ENCODE assay signal across 6 cellular contexts in genomic region chr9:35756275-35756742, GRCh38. TPM values are rescaled to one million over a fixed set of nuclear protein-coding genes. Genes with fewer than 3 reads are reported as not detected.
DNase-seq lines count a peak whose midpoint lies in the region; ATAC-seq lines count a peak whose summit lies in the region.

No MANE protein-coding gene starts in this region.

- H3K4me3 ChIP-seq in H7 (ENCODE audit: insufficient read depth, low read depth, low read length) (peak overlapping the region; percentile 62), iPS-11a (ENCODE audit: low read depth, low read length) (peak overlapping the region; percentile 79)

- peaks cover 35% of the 10 kb centered on the region for H3K4me1 Mint-ChIP-seq in activated CD8-positive, alpha-beta T cell treated with anti-CD3 and anti-CD28 coated beads, Interleukin-2, amount 10 ng/mL, durations not matched to agents 7 days and 5 days (ENCODE audit: low read depth)
- peaks cover 49% of the 10 kb centered on the region for H3K4me1 Mint-ChIP-seq in stimulated activated memory B cell treated with anti-CD40 and anti-IgM and Interleukin-4, amounts not matched to agents 10 μg/mL and 1 μg/mL and 100 μg/mL, for 72 hours

- peaks cover 30% of the 10 kb centered on the region for H3K36me3 Mint-ChIP-seq in activated CD8-positive, alpha-beta T cell treated with anti-CD3 and anti-CD28 coated beads, Interleukin-2, amount 10 ng/mL, durations not matched to agents 7 days and 5 days (ENCODE audit: low read depth)
- H3K36me3 Mint-ChIP-seq in stimulated activated memory B cell treated with anti-CD40 and anti-IgM and Interleukin-4, amounts not matched to agents 10 μg/mL and 1 μg/mL and 100 μg/mL, for 72 hours: peaks cover 38% of the 10 kb centered on the region

- H3K27me3 Mint-ChIP-seq in activated CD8-positive, alpha-beta T cell treated with anti-CD3 and anti-CD28 coated beads, Interleukin-2, amount 10 ng/mL, durations not matched to agents 7 days and 5 days (ENCODE audit: low read depth): no peaks in the 10 kb centered on the region
- no peaks in the 10 kb centered on the region for H3K27me3 Mint-ChIP-seq in stimulated activated memory B cell treated with anti-CD40 and anti-IgM and Interleukin-4, amounts not matched to agents 10 μg/mL and 1 μg/mL and 100 μg/mL, for 72 hours

- peaks cover 18% of the 10 kb centered on the region for H3K36me3 ChIP-seq in H7 (replicated peaks; ENCODE audit: control insufficient read depth, insufficient read depth, low read length)

- no peaks in the 10 kb centered on the region for H3K9me3 Mint-ChIP-seq in activated CD8-positive, alpha-beta T cell treated with anti-CD3 and anti-CD28 coated beads, Interleukin-2, amount 10 ng/mL, durations not matched to agents 7 days and 5 days (ENCODE audit: insufficient read depth)
- no peaks in the 10 kb centered on the region for H3K9me3 Mint-ChIP-seq in stimulated activated memory B cell treated with anti-CD40 and anti-IgM and Interleukin-4, amounts not matched to agents 10 μg/mL and 1 μg/mL and 100 μg/mL, for 72 hours

- H3K27me3 ChIP-seq in H7 (ENCODE audit: control insufficient read depth, insufficient read depth, low read length): no peaks in the 10 kb centered on the region

- peak overlapping the region; percentile 94 for H3K27ac Mint-ChIP-seq in activated CD8-positive, alpha-beta T cell treated with anti-CD3 and anti-CD28 coated beads, Interleukin-2, amount 10 ng/mL, durations not matched to agents 7 days and 5 days
- peak overlapping the region; percentile 96 for H3K27ac Mint-ChIP-seq in stimulated activated memory B cell treated with anti-CD40 and anti-IgM and Interleukin-4, amounts not matched to agents 10 μg/mL and 1 μg/mL and 100 μg/mL, for 72 hours

- CTCF ChIA-PET in activated CD8-positive, alpha-beta T cell treated with anti-CD3 and anti-CD28 coated beads, Interleukin-2, amount 10 ng/mL, durations not matched to agents 7 days and 5 days (lab: Charles Lee): interaction anchor here (0.7 to 4.5 kb wide), 32 partner anchors 8 to 145 kb away, joined by 3 to 61 read pairs (median 6); partner anchors contain the start of genes ARHGEF39, CCDC107, CREB3 and GBA2

- peak overlapping the region; percentile 87 for H3K4me3 Mint-ChIP-seq in activated CD8-positive, alpha-beta T cell treated with anti-CD3 and anti-CD28 coated beads, Interleukin-2, amount 10 ng/mL, durations not matched to agents 7 days and 5 days
- H3K4me3 Mint-ChIP-seq in stimulated activated memory B cell treated with anti-CD40 and anti-IgM and Interleukin-4, amounts not matched to agents 10 μg/mL and 1 μg/mL and 100 μg/mL, for 72 hours: peak overlapping the region; percentile 96

- POLR2A ChIA-PET in activated CD8-positive, alpha-beta T cell treated with anti-CD3 and anti-CD28 coated beads, Interleukin-2, amount 10 ng/mL, durations not matched to agents 7 days and 5 days (lab: Charles Lee): interaction anchor here (0.8 kb wide), 1 partner anchor 16 kb away, joined by 3 read pairs; no protein-coding TSS in a partner anchor

- ATAC-seq in activated CD8-positive, alpha-beta T cell treated with anti-CD3 and anti-CD28 coated beads, Interleukin-2, amount 10 ng/mL, durations not matched to agents 7 days and 5 days: no peak
- ATAC-seq in stimulated activated memory B cell treated with anti-CD40 and anti-IgM and Interleukin-4, amounts not matched to agents 10 μg/mL and 1 μg/mL and 100 μg/mL, for 72 hours: no peak

- DNase-seq in H7 (peak; percentile 84), epidermal melanocyte (ENCODE audit: insufficient read length, low spot score) (no peak), A172 (ENCODE audit: low spot score) (no peak)
- no peak for DNase-seq in activated CD8-positive, alpha-beta T cell treated with anti-CD3 and anti-CD28 coated beads, Interleukin-2, amount 10 ng/mL, durations not matched to agents 7 days and 5 days

RNA-seq across cellular contexts. Expression of gene MSMP, which starts 2.2 kb away (rescaled TPM):
- total RNA-seq in H7 (2014; rRNA removed; shearing (Covaris generic)): not detected in 2 replicates
- under 1 TPM; 0.61 to 0.89 TPM for total RNA-seq in activated CD8-positive, alpha-beta T cell treated with anti-CD3 and anti-CD28 coated beads, Interleukin-2, amount 10 ng/mL, durations not matched to agents 7 days and 5 days
- not detected in 2 replicates for total RNA-seq in A172 (2014; rRNA removed; shearing (Covaris generic))

RNA-seq across cellular contexts. Expression of gene RGP1, which starts 7.2 kb away (rescaled TPM):
- 14.4 and 16.4 TPM in 2 replicates for total RNA-seq in H7 (2014; rRNA removed; shearing (Covaris generic))
- 10 to 100 TPM; 22.1 to 22.9 TPM for total RNA-seq in activated CD8-positive, alpha-beta T cell treated with anti-CD3 and anti-CD28 coated beads, Interleukin-2, amount 10 ng/mL, durations not matched to agents 7 days and 5 days
- total RNA-seq in A172 (2014; rRNA removed; shearing (Covaris generic)): 10.4 and 16.1 TPM in 2 replicates

RNA-seq across cellular contexts. Expression of gene GBA2, which starts 7.3 kb away (rescaled TPM):
- total RNA-seq in H7 (2014; rRNA removed; shearing (Covaris generic)): 75.2 and 85.5 TPM in 2 replicates
- total RNA-seq in activated CD8-positive, alpha-beta T cell treated with anti-CD3 and anti-CD28 coated beads, Interleukin-2, amount 10 ng/mL, durations not matched to agents 7 days and 5 days: 10 to 100 TPM; 52.6 to 56.4 TPM
- 12.2 and 15.0 TPM in 2 replicates for total RNA-seq in A172 (2014; rRNA removed; shearing (Covaris generic))

RNA-seq across cellular contexts. Expression of gene CREB3, which starts 23.8 kb away (rescaled TPM):
- total RNA-seq in H7 (2014; rRNA removed; shearing (Covaris generic)): 26.0 and 28.6 TPM in 2 replicates
- total RNA-seq in activated CD8-positive, alpha-beta T cell treated with anti-CD3 and anti-CD28 coated beads, Interleukin-2, amount 10 ng/mL, durations not matched to agents 7 days and 5 days: 10 to 100 TPM; 21.6 to 21.7 TPM
- 76.5 and 103 TPM in 2 replicates for total RNA-seq in A172 (2014; rRNA removed; shearing (Covaris generic))

RNA-seq across cellular contexts. Expression of gene TLN1, which starts 24.3 kb away (rescaled TPM):
- total RNA-seq in H7 (2014; rRNA removed; shearing (Covaris generic)): 91.2 and 106 TPM in 2 replicates
- 100 to 1,000 TPM; 448 to 450 TPM for total RNA-seq in activated CD8-positive, alpha-beta T cell treated with anti-CD3 and anti-CD28 coated beads, Interleukin-2, amount 10 ng/mL, durations not matched to agents 7 days and 5 days
- total RNA-seq in A172 (2014; rRNA removed; shearing (Covaris generic)): 139 and 155 TPM in 2 replicates
